10 cellular contexts compared by ENCODE assay signal in the genomic region with DNA sequence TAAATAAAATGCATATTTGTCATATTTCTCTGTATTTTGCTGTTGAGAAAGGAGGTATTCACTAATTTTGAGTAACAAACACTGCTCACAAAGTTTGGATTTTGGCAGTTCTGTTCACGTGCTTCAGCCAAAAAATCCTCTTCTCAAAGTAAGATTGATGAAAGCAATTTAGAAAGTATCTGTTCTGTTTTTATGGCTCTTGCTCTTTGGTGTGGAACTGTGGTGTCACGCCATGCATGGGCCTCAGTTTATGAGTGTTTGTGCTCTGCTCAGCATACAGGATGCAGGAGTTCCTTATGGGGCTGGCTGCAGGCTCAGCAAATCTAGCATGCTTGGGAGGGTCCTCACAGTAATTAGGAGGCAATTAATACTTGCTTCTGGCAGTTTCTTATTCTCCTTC. TPM values are rescaled to one million over a fixed set of nuclear protein-coding genes. Genes with fewer than 3 reads are reported as not detected.
DNase-seq lines count a peak whose midpoint lies in the region; ATAC-seq, FAIRE-seq and TF ChIP-seq lines count a peak whose summit lies in the region.
"Had no signal": no experiment of that assay in that cellular context is flagged by ENCODE, and none has a peak within 500 bp of the region (broad histone marks: within the 10 kb centered on the region; RNA-seq: fewer than 3 reads in every experiment).

No MANE protein-coding gene starts in this region.

- no peak overlapping the region for H3K27ac ChIP-seq in foreskin keratinocyte
- no peak overlapping the region for H3K27ac ChIP-seq in CD8-positive, alpha-beta memory T cell (ENCODE audit: low read depth, low read length)

- peak; percentile 41 for FAIRE-seq in endometrium (lab: Jason Lieb, UNC)

- H3K4me3 Mint-ChIP-seq in CD8-positive, alpha-beta memory T cell: peak overlapping the region in 1 of 7 donors; percentile 19

- peaks cover 41 to 60% (median 57%) of the 10 kb centered on the region in 3 donors for H3K4me1 Mint-ChIP-seq in CD8-positive, alpha-beta memory T cell

- H3K27me3 ChIP-seq in foreskin keratinocyte: no peaks in the 10 kb centered on the region
- H3K27me3 ChIP-seq in CD8-positive, alpha-beta memory T cell (ENCODE audit: insufficient read depth, low read length, poor library complexity, severe bottlenecking): no peaks in the 10 kb centered on the region

- CTCF ChIA-PET in CD8-positive, alpha-beta memory T cell (lab: Charles Lee): no interaction called here

- no peak for DNase-seq in stimulated activated naive CD4-positive, alpha-beta T cell (lab: John Stamatoyannopoulos, UW)
- DNase-seq in inferior parietal cortex (ENCODE audit: extremely low spot score): no peak
- DNase-seq in foreskin keratinocyte: no peak
- DNase-seq in CD8-positive, alpha-beta memory T cell: no peak
- DNase-seq: NCI-H526 treated with DMSO at 0.1 percent for 48 hours had no signal

- POLR2A ChIA-PET in CD8-positive, alpha-beta memory T cell (lab: Charles Lee): no interaction called here

- H3K27me3 Mint-ChIP-seq in CD8-positive, alpha-beta memory T cell: no peaks in the 10 kb centered on the region

- peak; percentile 31 for ATAC-seq in GM18499 (IDR thresholded peaks at IDR 0.05; ENCODE audit: insufficient read depth, unreplicated experiment)
- ATAC-seq in GM19452 (IDR thresholded peaks at IDR 0.05; ENCODE audit: unreplicated experiment): peak; percentile 42
- ATAC-seq in HG03354 (IDR thresholded peaks at IDR 0.05; ENCODE audit: poor library complexity, severe bottlenecking, unreplicated experiment): peak; percentile 30
- no peak for ATAC-seq in foreskin keratinocyte

- H3K9me3 Mint-ChIP-seq in CD8-positive, alpha-beta memory T cell: no peaks in the 10 kb centered on the region

- no peaks in the 10 kb centered on the region for H3K36me3 ChIP-seq in CD8-positive, alpha-beta memory T cell (ENCODE audit: insufficient read depth, low read length)

- H3K27ac Mint-ChIP-seq in CD8-positive, alpha-beta memory T cell: peak overlapping the region in 1 of 8 donors; percentile 29

- no peaks in the 10 kb centered on the region for H3K9me3 ChIP-seq in CD8-positive, alpha-beta memory T cell (ENCODE audit: low read length)

- peaks cover 4% of the 10 kb centered on the region for H3K4me1 ChIP-seq in foreskin keratinocyte
- H3K4me1 ChIP-seq in CD8-positive, alpha-beta memory T cell (ENCODE audit: insufficient read depth, low read length): peaks cover 37% of the 10 kb centered on the region

- no peak for TF ChIP-seq CTCF in foreskin keratinocyte (conservative IDR thresholded peaks at IDR 0.05)

- H3K36me3 Mint-ChIP-seq in CD8-positive, alpha-beta memory T cell: peaks cover 0 to 13% (median 4%) of the 10 kb centered on the region in 3 donors

- no peak overlapping the region for H3K4me3 ChIP-seq in CD8-positive, alpha-beta memory T cell (ENCODE audit: low read length)

RNA-seq across cellular contexts. Expression of gene HTT, which starts 3.3 kb away (rescaled TPM):
- 39.5 and 42.3 TPM in 2 replicates for total RNA-seq in foreskin keratinocyte
- polyA plus RNA-seq in foreskin keratinocyte: 6.5 and 7.3 TPM in 2 replicates
- 10 to 100 TPM; 54.7 to 58.6 TPM for total RNA-seq in CD8-positive, alpha-beta memory T cell
- polyA plus RNA-seq in CD8-positive, alpha-beta memory T cell: 5.1 TPM

RNA-seq across cellular contexts. Expression of gene HTT-AS, which starts 3.5 kb away (rescaled TPM):
- not detected in 2 replicates for total RNA-seq in foreskin keratinocyte
- polyA plus RNA-seq in foreskin keratinocyte: not detected in 2 replicates
- total RNA-seq in CD8-positive, alpha-beta memory T cell: not detected
- not detected for polyA plus RNA-seq in CD8-positive, alpha-beta memory T cell
- total RNA-seq: myocyte had no signal
